ENCODE assay signal across 20 cellular contexts in the genomic region with DNA sequence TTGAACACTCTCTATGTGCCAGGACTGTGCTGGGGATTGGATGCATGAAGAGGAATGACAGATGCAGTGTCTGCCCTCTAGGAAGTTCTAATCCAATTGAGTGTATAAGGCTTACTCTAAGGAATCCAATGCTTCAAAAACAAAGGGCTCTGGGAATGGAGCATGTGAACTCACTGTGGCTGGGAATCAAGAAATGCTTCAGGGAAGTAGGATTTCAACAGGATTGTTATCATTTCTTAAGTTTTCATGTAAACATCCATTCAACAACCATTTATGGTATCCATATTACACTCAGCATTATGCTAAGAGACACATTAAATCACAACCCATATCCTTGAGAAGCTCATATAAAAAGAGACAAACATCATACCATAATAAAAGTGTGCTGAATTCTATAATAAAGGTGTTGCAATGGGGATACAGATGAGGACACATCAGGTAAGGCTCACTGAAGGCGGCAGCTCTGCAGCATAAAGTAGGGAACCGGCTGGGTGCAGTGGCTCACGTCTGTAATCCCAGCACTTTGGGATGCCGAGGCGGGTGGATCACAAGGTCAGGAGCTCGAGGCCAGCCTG. TPM values are rescaled to one million over a fixed set of nuclear protein-coding genes. Genes with fewer than 3 reads are reported as not detected.
A peak's percentile ranks its signal among the peaks of the same experiment; 100 is the strongest.
DNase-seq lines count a peak whose midpoint lies in the region; TF ChIP-seq lines count a peak whose summit lies in the region.
"Had no signal": no experiment of that assay in that cellular context is flagged by ENCODE, and none has a peak within 500 bp of the region (broad histone marks: within the 10 kb centered on the region; RNA-seq: fewer than 3 reads in every experiment).

No MANE protein-coding gene starts in this region.

- peak overlapping the region; percentile 44 for H3K4me2 ChIP-seq in BLaER1
- H3K4me2 ChIP-seq: GM23338, PC-9 had no signal

- peaks cover 40% of the 10 kb centered on the region for H3K4me1 ChIP-seq in BLaER1
- no peaks in the 10 kb centered on the region for H3K4me1 ChIP-seq in SJCRH30

- DNase-seq in NCI-H82 (lab: John Stamatoyannopoulos, UW): peak; percentile 83
- DNase-seq in fibroblast of peridontal ligament (ENCODE audit: extremely low read depth): peak; percentile 81
- no peak for DNase-seq in SJCRH30
- DNase-seq in dermis blood vessel endothelial cell: no peak
- DNase-seq in AML-193 (lab: John Stamatoyannopoulos, UW): no peak
- DNase-seq in activated T-cell treated with anti-CD3 and anti-CD28 coated beads, Interleukin-2, amount 50 U/mL, for 1 hour: no peak
- DNase-seq: DMS79 treated with DMSO at 0.1 percent for 48 hours, MV-4-11, NCI-H187, NCI-H2107, NCI-H2227 treated with DMSO at 0.1 percent for 48 hours, NCI-H510A treated with DMSO at 0.1 percent for 48 hours, PC-9, SIG-M5 had no signal

- H3K27me3 ChIP-seq in BLaER1: no peaks in the 10 kb centered on the region
- no peaks in the 10 kb centered on the region for H3K27me3 ChIP-seq in SJCRH30

- peaks cover 2% of the 10 kb centered on the region for H3K9me3 Mint-ChIP-seq in nephron
- H3K9me3 Mint-ChIP-seq: GM23338 had no signal

- H3K27ac Mint-ChIP-seq in nephron: peak overlapping the region in 2 of 3 experiments; percentile 13 to 93

- H3K4me1 Mint-ChIP-seq in nephron: peaks cover 52% of the 10 kb centered on the region

- peaks cover 25% of the 10 kb centered on the region for H3K36me3 Mint-ChIP-seq in nephron (ENCODE audit: low read depth)

- no peak for TF ChIP-seq CTCF in nephron (IDR thresholded peaks at IDR 0.05; ENCODE audit: unreplicated experiment in 3 of 3)

- H4K20me1 ChIP-seq in BLaER1: peaks cover 25% of the 10 kb centered on the region

- no peak overlapping the region for H3K9ac ChIP-seq in BLaER1

- H3K27me3 Mint-ChIP-seq in nephron (ENCODE audit: low read depth): no peaks in the 10 kb centered on the region

- no peak overlapping the region for H3K4me3 Mint-ChIP-seq in nephron
- H3K4me3 Mint-ChIP-seq: CD14-positive monocyte, GM23338 had no signal

- no peaks in the 10 kb centered on the region for H3K9me3 ChIP-seq in BLaER1
- no peaks in the 10 kb centered on the region for H3K9me3 ChIP-seq in SJCRH30 (replicated peaks)

- H3K36me3 ChIP-seq in BLaER1 (peaks cover 27% of the 10 kb centered on the region), SJCRH30 (no peaks in the 10 kb centered on the region)

- no peak overlapping the region for H3K27ac ChIP-seq in BLaER1
- H3K27ac ChIP-seq in SJCRH30: no peak overlapping the region
- H3K27ac ChIP-seq: PC-9, RWPE1 had no signal

- H3K4me3 ChIP-seq in BLaER1 (no peak overlapping the region), SJCRH30 (no peak overlapping the region)
- H3K4me3 ChIP-seq: GM23338, K562, PC-9 had no signal

RNA-seq across cellular contexts. Expression of a gene that starts 11.3 kb away (rescaled TPM):
- total RNA-seq in SJCRH30 (2014; rRNA removed; shearing (Covaris generic)): 7.1 and 7.7 TPM in 2 replicates
- 50.3 and 58.0 TPM in 2 replicates for total RNA-seq in dermis blood vessel endothelial cell

Comparison
In these comparisons a context has a peak if more than half of its experiments do, and no peak if none do; other contexts are left out.
1. DNase-seq: peak in NCI-H82 (single experiment) and fibroblast of peridontal ligament (single experiment); none in SJCRH30 (0 of 2), dermis blood vessel endothelial cell (single experiment), AML-193 (0 of 2) and activated T-cell treated with anti-CD3 and anti-CD28 coated beads, Interleukin-2, amount 50 U/mL, for 1 hour (single experiment).